21 cellular contexts compared by ENCODE assay signal in genomic region chr7:855686-856369, GRCh38. TPM values are rescaled to one million over a fixed set of nuclear protein-coding genes. Genes with fewer than 3 reads are reported as not detected.
DNase-seq lines count a peak whose midpoint lies in the region; ATAC-seq, FAIRE-seq and TF ChIP-seq lines count a peak whose summit lies in the region.
"Had no signal": no experiment of that assay in that cellular context is flagged by ENCODE, and none has a peak within 500 bp of the region (broad histone marks: within the 10 kb centered on the region; RNA-seq: fewer than 3 reads in every experiment).

No MANE protein-coding gene starts in this region.

- H3K4me1 ChIP-seq in liver (ENCODE audit: control insufficient read depth in 4 of 4, insufficient read depth in 4 of 4, low read length in 3 of 4) (peaks cover 7 to 32% (median 19%) of the 10 kb centered on the region in 4 donors), HepG2 (ENCODE audit: insufficient read depth, low read length) (peaks cover 4% of the 10 kb centered on the region), right lobe of liver (peaks cover 0 to 15% (median 6%) of the 10 kb centered on the region in 4 donors)

- no peaks in the 10 kb centered on the region for H3K9me3 ChIP-seq in liver (ENCODE audit: control insufficient read depth in 4 of 4, low read length in 3 of 4)
- no peaks in the 10 kb centered on the region for H3K9me3 ChIP-seq in HepG2 (ENCODE audit: low read length)
- H3K9me3 ChIP-seq in right lobe of liver, result no peaks in the 10 kb centered on the region

- no peak overlapping the region for H3K4me2 ChIP-seq in HepG2 (ENCODE audit: low read depth, low read length)
- H3K4me2 ChIP-seq: PC-9 had no signal

- TF ChIP-seq RAD21 in liver (IDR thresholded peaks at IDR 0.05), result peak; percentile 42 to 43
- no peak for TF ChIP-seq RAD21 in HepG2 (CRISPR knock-in tag; IDR thresholded peaks at IDR 0.05)

- no peak for TF ChIP-seq CTCF in liver (IDR thresholded peaks at IDR 0.05; ENCODE audit: low read depth, low read length, missing input control)
- TF ChIP-seq CTCF in HepG2 (CRISPR knock-in tag; IDR thresholded peaks at IDR 0.05), result no peak
- TF ChIP-seq CTCF in right lobe of liver (IDR thresholded peaks at IDR 0.05), result no peak
- no peak for TF ChIP-seq CTCF in dorsolateral prefrontal cortex (IDR thresholded peaks at IDR 0.05 in 54 of 56, conservative IDR thresholded peaks at IDR 0.05 in 2 of 56; ENCODE audit: low read depth in 1 of 56, partially characterized antibody in 56 of 56)

- H3K27me3 ChIP-seq in liver (ENCODE audit: control insufficient read depth in 4 of 4, insufficient read depth in 4 of 4, low read length in 3 of 4) (no peaks in the 10 kb centered on the region), HepG2 (ENCODE audit: control insufficient read depth in 1 of 2, insufficient read depth in 2 of 2, low read length in 2 of 2) (no peaks in the 10 kb centered on the region), right lobe of liver (no peaks in the 10 kb centered on the region), dorsolateral prefrontal cortex (no peaks in the 10 kb centered on the region)

- TF ChIP-seq POLR2A in HepG2 (IDR thresholded peaks at IDR 0.05; ENCODE audit: insufficient read depth in 1 of 2, low read depth in 2 of 2, low read length in 2 of 2) (no peak), right lobe of liver (IDR thresholded peaks at IDR 0.05) (peak; percentile 25)

- CTCF ChIA-PET in HepG2 (lab: Yijun Ruan, JAX; ENCODE audit: low intra/inter-chr PET ratio, low total read pairs), result no interaction called here

- ATAC-seq in HepG2, result no peak
- peak; percentile 79 to 87 (median 83) for ATAC-seq in right lobe of liver
- ATAC-seq in stimulated activated memory B cell treated with anti-CD40 and anti-IgM and Interleukin-4, amounts not matched to agents 10 μg/mL and 1 μg/mL and 100 μg/mL, for 72 hours, result peak; percentile 27
- no peak for ATAC-seq in GM19035 (IDR thresholded peaks at IDR 0.05; ENCODE audit: unreplicated experiment)
- ATAC-seq: CD8-positive, alpha-beta T cell; HCT116; SK-N-SH treated with all-trans-retinoic acid at 6 μM for 48 hours had no signal

- no peaks in the 10 kb centered on the region for H3K4me1 Mint-ChIP-seq in stimulated activated memory B cell treated with anti-CD40 and anti-IgM and Interleukin-4, amounts not matched to agents 10 μg/mL and 1 μg/mL and 100 μg/mL, for 72 hours

- no peak overlapping the region for H3K4me3 ChIP-seq in liver (ENCODE audit: low read depth in 1 of 3, low read length in 3 of 3)
- no peak overlapping the region for H3K4me3 ChIP-seq in HepG2 (replicated peaks in 1 of 3; ENCODE audit: insufficient read depth in 1 of 3, low read depth in 2 of 3, low read length in 3 of 3)
- H3K4me3 ChIP-seq in right lobe of liver, result peak overlapping the region in 1 of 3 donors; percentile 44
- H3K4me3 ChIP-seq in dorsolateral prefrontal cortex, result no peak overlapping the region
- H3K4me3 ChIP-seq: PC-9 had no signal

- 69% methylated on average over 29 of the region's 29 CpGs for WGBS in liver
- WGBS in HepG2 (ENCODE audit: low lambda C conversion rate), result 99% methylated on average over 5 of the region's 29 CpGs
- WGBS in right lobe of liver (ENCODE audit: insufficient coverage, low coverage, low lambda C conversion rate, missing lambda C conversion rate), result 34% methylated on average over 4 of the region's 29 CpGs

- no peaks in the 10 kb centered on the region for H3K27me3 Mint-ChIP-seq in stimulated activated memory B cell treated with anti-CD40 and anti-IgM and Interleukin-4, amounts not matched to agents 10 μg/mL and 1 μg/mL and 100 μg/mL, for 72 hours

- no peak overlapping the region for H3K27ac Mint-ChIP-seq in stimulated activated memory B cell treated with anti-CD40 and anti-IgM and Interleukin-4, amounts not matched to agents 10 μg/mL and 1 μg/mL and 100 μg/mL, for 72 hours
- H3K27ac Mint-ChIP-seq: CD8-positive, alpha-beta T cell had no signal

- in situ Hi-C loops in HepG2 (cut with HindIII; ENCODE audit: extremely low pct_ligation_motif_present, low pct_unique_long_range_greater_than_20kb), result no loop called here

- no peaks in the 10 kb centered on the region for H3K79me2 ChIP-seq in HepG2 (ENCODE audit: insufficient read depth, low read length)

- peaks cover 69% of the 10 kb centered on the region for H3K36me3 Mint-ChIP-seq in stimulated activated memory B cell treated with anti-CD40 and anti-IgM and Interleukin-4, amounts not matched to agents 10 μg/mL and 1 μg/mL and 100 μg/mL, for 72 hours

- H3K27ac ChIP-seq in liver (ENCODE audit: low read depth in 1 of 2, low read length in 2 of 2) (peak overlapping the region; percentile 87 to 93), HepG2 (ENCODE audit: extremely low read length, insufficient read depth, low read length) (no peak overlapping the region), right lobe of liver (peak overlapping the region; percentile 76 to 97 (median 80)), dorsolateral prefrontal cortex (no peak overlapping the region)
- H3K27ac ChIP-seq: PC-9 had no signal

- no peak overlapping the region for H2AFZ ChIP-seq in HepG2 (ENCODE audit: low read length)
- H2AFZ ChIP-seq: PC-9 had no signal

- BruUV-seq in HepG2 (replicated peaks; lab: Mats Ljungman, UMichigan), result no TSS peak

- POLR2A ChIA-PET in HepG2 (lab: Yijun Ruan, JAX), result no interaction called here

- H3K9ac ChIP-seq in liver (ENCODE audit: low read depth in 1 of 2, low read length in 2 of 2), result peak overlapping the region; percentile 58 to 73
- no peak overlapping the region for H3K9ac ChIP-seq in HepG2 (ENCODE audit: insufficient read depth, low read depth, low read length)

- peaks cover 8 to 51% (median 34%) of the 10 kb centered on the region in 4 donors for H3K36me3 ChIP-seq in liver (ENCODE audit: control insufficient read depth in 4 of 4, insufficient read depth in 3 of 4, low read depth in 1 of 4, low read length in 3 of 4)
- H3K36me3 ChIP-seq in HepG2 (replicated peaks in 1 of 2; ENCODE audit: control insufficient read depth in 1 of 2, insufficient read depth in 2 of 2, low read length in 2 of 2), result peaks cover 31 to 77% of the 10 kb centered on the region in 2 experiments
- peaks cover 0 to 47% (median 26%) of the 10 kb centered on the region in 4 donors for H3K36me3 ChIP-seq in right lobe of liver

- FAIRE-seq in HepG2 (lab: Jason Lieb, UNC), result no peak
- FAIRE-seq: G401.6, GM12892 had no signal

- no peaks in the 10 kb centered on the region; the same call in 1 of the 2 replicates for H4K20me1 ChIP-seq in HepG2 (ENCODE audit: insufficient read depth, low read length)

- intact Hi-C loops in HepG2 (cut with micrococcal nuclease; ENCODE audit: unreplicated experiment) (no loop called here), right lobe of liver (cut with DNase I) (no loop called here), dorsolateral prefrontal cortex (cut with DNase I) (no loop called here)

- H3K9me3 Mint-ChIP-seq in stimulated activated memory B cell treated with anti-CD40 and anti-IgM and Interleukin-4, amounts not matched to agents 10 μg/mL and 1 μg/mL and 100 μg/mL, for 72 hours, result no peaks in the 10 kb centered on the region
- H3K9me3 Mint-ChIP-seq: CD8-positive, alpha-beta T cell had no signal

- DNase-seq in HepG2 (ENCODE audit: low spot score), result no peak
- peak; percentile 59 to 80 (median 76) for DNase-seq in right lobe of liver
- no peak for DNase-seq in dorsolateral prefrontal cortex
- no peak for DNase-seq in NCI-H1417 (lab: John Stamatoyannopoulos, UW)
- DNase-seq: AML-193; C1 segment of cervical spinal cord; Calu3; CD8-positive, alpha-beta T cell; GOT3; Kasumi-1; NCI-H1930; NCI-H748 treated with DMSO at 0.1 percent for 48 hours; PC-9; RPMI8226 had no signal

- TF ChIP-seq EP300 in HepG2 (IDR thresholded peaks at IDR 0.05; ENCODE audit: low read depth in 2 of 2, low read length in 2 of 2) (no peak), HepG2 (CRISPR knock-in tag; IDR thresholded peaks at IDR 0.05; ENCODE audit: borderline replicate concordance) (no peak)

- H3K4me3 Mint-ChIP-seq in stimulated activated memory B cell treated with anti-CD40 and anti-IgM and Interleukin-4, amounts not matched to agents 10 μg/mL and 1 μg/mL and 100 μg/mL, for 72 hours, result no peak overlapping the region
- H3K4me3 Mint-ChIP-seq: CD8-positive, alpha-beta T cell had no signal

RNA-seq across cellular contexts. Expression of gene GET4, which starts 20.5 kb away (rescaled TPM):
- total RNA-seq in liver, result 10 to 100 TPM; 19.5 to 30.3 TPM
- polyA plus RNA-seq in liver, result 10 to 100 TPM; 24.3 to 34.7 TPM
- total RNA-seq in HepG2 (2016; rRNA removed; fragmentation: Illumina TruSeq; extraction: Trizol), result 28.2 and 31.6 TPM in 2 replicates
- total RNA-seq in HepG2 (2016; cell fraction: cytosol; rRNA removed; fragmentation: Illumina TruSeq; extraction: Trizol; ENCODE audit: low read depth), result 7.8 and 8.0 TPM in 2 replicates
- total RNA-seq in HepG2 (2016; cell fraction: insoluble cytoplasmic fraction; rRNA removed; fragmentation: Illumina TruSeq; extraction: Trizol), result 27.8 and 31.5 TPM in 2 replicates
- total RNA-seq in HepG2 (2016; cell fraction: membrane; rRNA removed; fragmentation: Illumina TruSeq; extraction: Trizol), result 18.9 and 22.1 TPM in 2 replicates
- 26.6 and 28.2 TPM in 2 replicates for total RNA-seq in HepG2 (2016; cell fraction: nucleus; rRNA removed; fragmentation: Illumina TruSeq; extraction: Trizol)
- polyA plus RNA-seq in HepG2 (2011; rRNA removed), result 35.2 and 44.4 TPM in 2 replicates
- 32.6 and 49.3 TPM in 2 replicates for polyA plus RNA-seq in HepG2 (2011; cell fraction: cytosol; rRNA removed)
- 186 and 201 TPM in 2 replicates for polyA plus RNA-seq in HepG2 (2011; cell fraction: nucleus; rRNA removed)
- 33.0 and 39.4 TPM in 2 replicates for polyA plus RNA-seq in HepG2 (2012)
- polyA plus RNA-seq in HepG2 (2016; cell fraction: cytosol; fragmentation: Illumina TruSeq; extraction: Trizol; ENCODE audit: low read depth), result 13.8 and 16.4 TPM in 2 replicates
- 49.1 and 51.2 TPM in 2 replicates for polyA plus RNA-seq in HepG2 (2016; cell fraction: insoluble cytoplasmic fraction; fragmentation: Illumina TruSeq; extraction: Trizol; ENCODE audit: low read depth)
- 21.9 and 26.3 TPM in 2 replicates for polyA plus RNA-seq in HepG2 (2016; cell fraction: membrane; fragmentation: Illumina TruSeq; extraction: Trizol; ENCODE audit: low read depth)
- 111 and 112 TPM in 2 replicates for polyA plus RNA-seq in HepG2 (2016; cell fraction: nucleus; fragmentation: Illumina TruSeq; extraction: Trizol; ENCODE audit: insufficient read depth, low read depth)
- 16.3 and 17.4 TPM in 2 replicates for polyA minus RNA-seq in HepG2 (2011; rRNA and poly(A)+ RNA removed; ENCODE audit: low replicate concordance)
- 9.7 and 12.6 TPM in 2 replicates for polyA minus RNA-seq in HepG2 (2011; cell fraction: cytosol; rRNA and poly(A)+ RNA removed)
- polyA minus RNA-seq in HepG2 (2011; cell fraction: nucleus; rRNA and poly(A)+ RNA removed), result 19.2 and 26.4 TPM in 2 replicates
- 10 to 100 TPM; 15.6 to 38.3 (median 28.3) TPM for total RNA-seq in right lobe of liver
- total RNA-seq in dorsolateral prefrontal cortex, result 10 to 100 TPM; 25.4 to 54.1 (median 40.7) TPM

RNA-seq across cellular contexts. Expression of gene SUN1, which starts 23.6 kb away (rescaled TPM):
- total RNA-seq in liver, result 100 to 1,000 TPM in 1 of 2 donors, 10 to 100 TPM in 1; 50.9 to 162 TPM
- polyA plus RNA-seq in liver, result 10 to 100 TPM; 24.8 to 29.2 TPM
- total RNA-seq in HepG2 (2016; rRNA removed; fragmentation: Illumina TruSeq; extraction: Trizol), result 23.2 and 47.0 TPM in 2 replicates
- 20.5 and 20.8 TPM in 2 replicates for total RNA-seq in HepG2 (2016; cell fraction: cytosol; rRNA removed; fragmentation: Illumina TruSeq; extraction: Trizol; ENCODE audit: low read depth)
- total RNA-seq in HepG2 (2016; cell fraction: insoluble cytoplasmic fraction; rRNA removed; fragmentation: Illumina TruSeq; extraction: Trizol), result 23.7 and 48.5 TPM in 2 replicates
- 17.9 and 19.0 TPM in 2 replicates for total RNA-seq in HepG2 (2016; cell fraction: membrane; rRNA removed; fragmentation: Illumina TruSeq; extraction: Trizol)
- 73.3 and 80.7 TPM in 2 replicates for total RNA-seq in HepG2 (2016; cell fraction: nucleus; rRNA removed; fragmentation: Illumina TruSeq; extraction: Trizol)
- polyA plus RNA-seq in HepG2 (2011; rRNA removed), result 126 and 140 TPM in 2 replicates
- 172 and 209 TPM in 2 replicates for polyA plus RNA-seq in HepG2 (2011; cell fraction: cytosol; rRNA removed)
- 652 and 741 TPM in 2 replicates for polyA plus RNA-seq in HepG2 (2011; cell fraction: nucleus; rRNA removed)
- polyA plus RNA-seq in HepG2 (2012), result 71.5 and 75.9 TPM in 2 replicates
- polyA plus RNA-seq in HepG2 (2016; cell fraction: cytosol; fragmentation: Illumina TruSeq; extraction: Trizol; ENCODE audit: low read depth), result 8.3 and 11.8 TPM in 2 replicates
- 18.4 and 20.2 TPM in 2 replicates for polyA plus RNA-seq in HepG2 (2016; cell fraction: insoluble cytoplasmic fraction; fragmentation: Illumina TruSeq; extraction: Trizol; ENCODE audit: low read depth)
- 7.5 and 9.3 TPM in 2 replicates for polyA plus RNA-seq in HepG2 (2016; cell fraction: membrane; fragmentation: Illumina TruSeq; extraction: Trizol; ENCODE audit: low read depth)
- 160 and 177 TPM in 2 replicates for polyA plus RNA-seq in HepG2 (2016; cell fraction: nucleus; fragmentation: Illumina TruSeq; extraction: Trizol; ENCODE audit: insufficient read depth, low read depth)
- 212 and 267 TPM in 2 replicates for polyA minus RNA-seq in HepG2 (2011; rRNA and poly(A)+ RNA removed; ENCODE audit: low replicate concordance)
- polyA minus RNA-seq in HepG2 (2011; cell fraction: cytosol; rRNA and poly(A)+ RNA removed), result 55.5 and 58.0 TPM in 2 replicates
- 208 and 210 TPM in 2 replicates for polyA minus RNA-seq in HepG2 (2011; cell fraction: nucleus; rRNA and poly(A)+ RNA removed)
- total RNA-seq in right lobe of liver, result 10 to 100 TPM; 33.4 to 54.0 (median 48.7) TPM
- 100 to 1,000 TPM; 114 to 221 (median 159) TPM for total RNA-seq in dorsolateral prefrontal cortex

Comparison
In these comparisons a context has a peak if more than half of its experiments do, and no peak if none do; other contexts are left out.
1. H3K27ac ChIP-seq: peak in liver (2 of 2) and right lobe of liver (3 of 3); none in HepG2 (single experiment) and dorsolateral prefrontal cortex (0 of 59).
2. ATAC-seq: peak in right lobe of liver (4 of 4) and stimulated activated memory B cell treated with anti-CD40 and anti-IgM and Interleukin-4, amounts not matched to agents 10 μg/mL and 1 μg/mL and 100 μg/mL, for 72 hours (single experiment); none in HepG2 (single experiment) and GM19035 (single experiment).
3. DNase-seq: peak in right lobe of liver (3 of 3); none in HepG2 (single experiment), dorsolateral prefrontal cortex (0 of 10) and NCI-H1417 (0 of 3).